In the genomic region with DNA sequence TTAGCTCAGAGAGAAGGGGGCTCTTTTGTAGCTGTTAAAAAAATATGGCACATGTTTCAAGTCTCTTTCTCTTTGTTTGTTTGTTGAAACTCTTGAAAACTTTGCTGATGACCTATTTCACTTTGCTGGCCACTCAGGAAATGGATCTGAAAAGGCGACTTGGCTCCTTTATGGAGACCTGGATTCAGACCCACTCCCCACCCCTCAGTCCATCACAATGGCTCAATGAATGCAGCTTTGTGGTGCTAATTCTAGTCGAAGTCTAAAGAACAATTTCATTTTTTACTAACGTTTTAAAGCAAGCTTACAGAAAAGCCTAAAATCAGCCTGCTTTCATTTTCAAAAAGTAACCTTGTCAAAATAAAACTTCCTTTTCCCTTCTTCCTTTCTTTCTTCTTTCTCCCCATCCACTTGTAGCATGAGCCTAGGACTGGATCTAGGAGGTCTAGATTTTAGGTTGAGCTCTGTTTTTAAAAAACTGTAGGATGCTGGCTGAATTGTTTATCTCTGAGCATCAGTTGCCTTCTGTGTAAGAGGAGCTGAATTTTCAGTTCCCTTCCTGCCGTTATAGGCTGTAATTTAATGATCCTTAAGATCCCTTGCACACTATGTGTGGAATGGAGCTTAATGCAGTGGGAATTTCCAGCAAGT, we compare ENCODE assay signal across 18 cellular contexts.
"Had no signal": no experiment of that assay in that cellular context is flagged by ENCODE, and none has a peak within 500 bp of the region (broad histone marks: within the 10 kb centered on the region; RNA-seq: fewer than 3 reads in every experiment).

No MANE protein-coding gene starts in this region.

- DNase-seq: activated CD4-positive, alpha-beta T cell treated with anti-CD3 and anti-CD28 coated beads for 36 hours; activated CD4-positive, alpha-beta T cell treated with anti-CD3 and anti-CD28 coated beads, Interleukin-2, amount 50 U/mL, for 48 hours; activated T-cell treated with anti-CD3 and anti-CD28 coated beads for 4 hours; cerebellar nuclear complex; effector CD4-positive, alpha-beta T cell; mesenchymal stem cell; mucosa of descending colon; naive thymus-derived CD4-positive, alpha-beta T cell; ovary; right lobe of liver; small intestine; stimulated activated CD4-positive, alpha-beta T cell treated with anti-CD3 and anti-CD28 coated beads, Interleukin-4, amount 100 ng/mL, for 1 hour; stimulated activated naive CD8-positive, alpha-beta T cell treated with anti-CD3 and anti-CD28 coated beads, Interleukin-15, amount 100 ng/mL, for 72 hours; WERI-Rb-1 had no signal

- H3K4me3 Mint-ChIP-seq: activated CD4-positive, alpha-beta T cell treated with anti-CD3 and anti-CD28 coated beads for 36 hours; activated naive CD8-positive, alpha-beta T cell; activated T-helper 1 cell treated with anti-CD3 and anti-CD28 coated beads, Interleukin-12 subunit alpha, Interleukin-12 subunit beta, Interleukin-2, Interleukin-4 antibody, amounts not matched to agents 30 ng/mL and 10 ng/mL and 1 ng/mL, durations not matched to agents 14 hours and 24 hours and 36 hours; naive thymus-derived CD4-positive, alpha-beta T cell; stimulated activated naive CD8-positive, alpha-beta T cell treated with anti-CD3 and anti-CD28 coated beads, Interleukin-15, amount 100 ng/mL, for 72 hours; type B pancreatic cell had no signal

- H3K27me3 ChIP-seq: ovary had no signal

- H3K36me3 Mint-ChIP-seq: activated naive CD8-positive, alpha-beta T cell; naive thymus-derived CD4-positive, alpha-beta T cell; type B pancreatic cell had no signal

- ATAC-seq: activated CD4-positive, alpha-beta T cell treated with anti-CD3 and anti-CD28 coated beads for 36 hours; esophagus mucosa; mucosa of descending colon; naive thymus-derived CD4-positive, alpha-beta T cell; right lobe of liver; stimulated activated naive CD8-positive, alpha-beta T cell treated with anti-CD3 and anti-CD28 coated beads, Interleukin-15, amount 100 ng/mL, for 72 hours had no signal

- H3K4me3 ChIP-seq: mucosa of descending colon, ovary, right lobe of liver had no signal

- H3K27ac Mint-ChIP-seq: activated CD4-positive, alpha-beta T cell treated with anti-CD3 and anti-CD28 coated beads for 36 hours; activated naive CD8-positive, alpha-beta T cell; activated T-helper 1 cell treated with anti-CD3 and anti-CD28 coated beads, Interleukin-12 subunit alpha, Interleukin-12 subunit beta, Interleukin-2, Interleukin-4 antibody, amounts not matched to agents 30 ng/mL and 10 ng/mL and 1 ng/mL, durations not matched to agents 14 hours and 24 hours and 36 hours; naive thymus-derived CD4-positive, alpha-beta T cell; stimulated activated naive CD8-positive, alpha-beta T cell treated with anti-CD3 and anti-CD28 coated beads, Interleukin-15, amount 100 ng/mL, for 72 hours; type B pancreatic cell had no signal

- H3K27ac ChIP-seq: ovary, right lobe of liver, WERI-Rb-1 had no signal

- H3K9me3 Mint-ChIP-seq: activated T-helper 1 cell treated with anti-CD3 and anti-CD28 coated beads, Interleukin-12 subunit alpha, Interleukin-12 subunit beta, Interleukin-2, Interleukin-4 antibody, amounts not matched to agents 30 ng/mL and 10 ng/mL and 1 ng/mL, durations not matched to agents 14 hours and 24 hours and 36 hours; stimulated activated naive CD8-positive, alpha-beta T cell treated with anti-CD3 and anti-CD28 coated beads, Interleukin-15, amount 100 ng/mL, for 72 hours; type B pancreatic cell had no signal

- H3K4me1 ChIP-seq: right lobe of liver had no signal

- H3K4me1 Mint-ChIP-seq: activated CD4-positive, alpha-beta T cell treated with anti-CD3 and anti-CD28 coated beads for 36 hours; naive thymus-derived CD4-positive, alpha-beta T cell; stimulated activated naive CD8-positive, alpha-beta T cell treated with anti-CD3 and anti-CD28 coated beads, Interleukin-15, amount 100 ng/mL, for 72 hours had no signal

- H3K36me3 ChIP-seq: ovary, right lobe of liver had no signal

- H3K9me3 ChIP-seq: mucosa of descending colon, ovary, right lobe of liver had no signal
